In genomic region chr16:49019081-49019633, GRCh38 we compare ENCODE assay signal across 12 cellular contexts.
DNase-seq lines count a peak whose midpoint lies in the region; ATAC-seq and TF ChIP-seq lines count a peak whose summit lies in the region.
"Had no signal": no experiment of that assay in that cellular context is flagged by ENCODE, and none has a peak within 500 bp of the region (broad histone marks: within the 10 kb centered on the region; RNA-seq: fewer than 3 reads in every experiment).

No MANE protein-coding gene starts in this region.

- H3K36me3 Mint-ChIP-seq in MCF 10A (ENCODE audit: insufficient read depth, unreplicated experiment) = no peaks in the 10 kb centered on the region

- H3K9me3 Mint-ChIP-seq in MCF 10A (ENCODE audit: unreplicated experiment) = no peaks in the 10 kb centered on the region

- H3K36me3 ChIP-seq in aorta (ENCODE audit: control insufficient read depth in 1 of 2, insufficient read depth in 2 of 2, low read length in 1 of 2) = no peaks in the 10 kb centered on the region

- POLR2A ChIA-PET in MCF 10A (lab: Yijun Ruan, JAX) = no interaction called here

- no peak overlapping the region for H3K27ac ChIP-seq in aorta (ENCODE audit: low read depth in 1 of 2, low read length in 2 of 2)
- H3K27ac ChIP-seq: skin epidermis had no signal

- no TSS peak for BruUV-seq in MCF 10A (replicated peaks; lab: Mats Ljungman, UMichigan)

- peaks cover 34% of the 10 kb centered on the region for H3K4me1 Mint-ChIP-seq in MCF 10A (ENCODE audit: insufficient read depth, unreplicated experiment)

- H3K4me3 Mint-ChIP-seq in MCF 10A (ENCODE audit: unreplicated experiment) = no peak overlapping the region

- WGBS in aorta, 2 donors = 3 to 13% methylated on average over 13 to 14 of the region's 14 CpGs

- H3K27ac Mint-ChIP-seq in MCF 10A (ENCODE audit: low read depth, unreplicated experiment) = no peak overlapping the region

- no peak for ATAC-seq in aorta (ENCODE audit: low FRiP score)

- DNase-seq in Daoy (ENCODE audit: low read depth) = peak; percentile 38
- DNase-seq in NCI-H2171 (lab: John Stamatoyannopoulos, UW) = peak; percentile 93
- peak; percentile 97 to 98 for DNase-seq in cerebellar nuclear complex (lab: John Stamatoyannopoulos, UW)
- peak; percentile 51 for DNase-seq in myocyte (ENCODE audit: low read depth)
- no peak for DNase-seq in HuH-7 (ENCODE audit: low spot score)
- no peak for DNase-seq in stimulated activated CD4-positive, alpha-beta T cell treated with anti-CD3 and anti-CD28 coated beads, Interleukin-2, amount 100 ng/mL, for 48 hours
- DNase-seq in aorta = no peak
- no peak for DNase-seq in MCF 10A (ENCODE audit: unreplicated experiment)
- DNase-seq: activated CD8-positive, alpha-beta memory T cell treated with anti-CD3 and anti-CD28 coated beads, Interleukin-2, amount 50 U/mL, for 4 hours; NCI-H2081 treated with DMSO at 0.1 percent for 48 hours; RPMI8226 had no signal

- H3K27me3 Mint-ChIP-seq in MCF 10A (ENCODE audit: insufficient read depth, unreplicated experiment) = peaks cover 11% of the 10 kb centered on the region

- CTCF ChIA-PET in MCF 10A (lab: Yijun Ruan, JAX) = interaction anchor here (1.1 kb wide), 1 partner anchor 14 kb away, joined by 4 read pairs; no protein-coding TSS in a partner anchor

- H3K4me1 ChIP-seq in aorta (ENCODE audit: control insufficient read depth in 1 of 2, insufficient read depth in 2 of 2, low read length in 2 of 2) = no peaks in the 10 kb centered on the region

- TF ChIP-seq CTCF in MCF 10A (IDR thresholded peaks at IDR 0.05; ENCODE audit: unreplicated experiment) = no peak

- H3K4me3 ChIP-seq in aorta (ENCODE audit: low read length in 2 of 2) = no peak overlapping the region
- H3K4me3 ChIP-seq: skin epidermis had no signal

- H3K9me3 ChIP-seq in aorta (ENCODE audit: control insufficient read depth, low read length) = no peaks in the 10 kb centered on the region

- intact Hi-C loops in aorta (cut with DNase I) = no loop called here
- intact Hi-C loops in MCF 10A (cut with micrococcal nuclease) = no loop called here

- no peaks in the 10 kb centered on the region for H3K27me3 ChIP-seq in aorta (ENCODE audit: control insufficient read depth in 1 of 2, insufficient read depth in 2 of 2, low read length in 1 of 2)

Comparison
In these comparisons a context has a peak if more than half of its experiments do, and no peak if none do; other contexts are left out.
1. DNase-seq: peak in Daoy (single experiment), NCI-H2171 (single experiment), cerebellar nuclear complex (2 of 2) and myocyte (single experiment); none in HuH-7 (single experiment), stimulated activated CD4-positive, alpha-beta T cell treated with anti-CD3 and anti-CD28 coated beads, Interleukin-2, amount 100 ng/mL, for 48 hours (0 of 2), aorta (0 of 2) and MCF 10A (single experiment).